In the genomic region with DNA sequence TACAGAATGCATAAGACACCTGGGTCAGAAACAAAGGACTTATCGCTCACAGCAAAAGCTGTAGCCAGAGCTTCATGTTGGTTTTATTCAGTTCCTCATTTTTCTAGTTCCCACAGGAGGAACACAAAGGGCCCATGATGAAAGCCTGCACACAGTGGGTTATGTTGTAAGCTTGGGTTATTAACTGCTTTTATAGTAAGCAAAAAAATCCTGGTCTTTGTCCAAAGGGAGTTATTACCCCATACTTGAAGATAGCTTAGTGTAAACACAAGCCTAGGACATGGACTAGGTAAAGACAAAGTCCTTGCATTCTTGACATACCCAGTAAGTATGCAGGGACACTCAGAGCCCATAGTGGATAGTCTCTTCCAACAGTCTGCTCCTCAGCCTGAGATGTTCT, we compare ENCODE assay signal across 15 cellular contexts. TPM values are rescaled to one million over a fixed set of nuclear protein-coding genes. Genes with fewer than 3 reads are reported as not detected.
DNase-seq lines count a peak whose midpoint lies in the region; ATAC-seq lines count a peak whose summit lies in the region.
"Had no signal": no experiment of that assay in that cellular context is flagged by ENCODE, and none has a peak within 500 bp of the region (broad histone marks: within the 10 kb centered on the region; RNA-seq: fewer than 3 reads in every experiment).

No MANE protein-coding gene starts in this region.

- ATAC-seq in esophagus mucosa (peak; percentile 29), HG02759 (IDR thresholded peaks at IDR 0.05; ENCODE audit: unreplicated experiment) (no peak), GM18498 (IDR thresholded peaks at IDR 0.05; ENCODE audit: unreplicated experiment) (no peak)
- ATAC-seq: gastrocnemius medialis, WTC11 had no signal

- DNase-seq in GM04504 (ENCODE audit: low read depth) = peak; percentile 70
- DNase-seq in NCI-H226 = peak; percentile 45
- peak; percentile 57 for DNase-seq in renal cortical epithelial cell (ENCODE audit: low read depth)
- DNase-seq in hepatic stellate cell (ENCODE audit: low spot score) = no peak
- no peak for DNase-seq in T-helper 9 cell
- DNase-seq: activated CD8-positive, alpha-beta memory T cell treated with anti-CD3 and anti-CD28 coated beads, Interleukin-2, amount 50 U/mL, for 4 hours; gastrocnemius medialis; H7; kidney glomerular epithelial cell; NCI-H1436; NCI-H510A had no signal

RNA-seq across cellular contexts. Expression of gene BBS12, which starts 11.7 kb away (rescaled TPM):
- total RNA-seq in esophagus mucosa (1.00 TPM), renal cortical epithelial cell (12.7 and 19.5 TPM in 2 replicates)

Comparison
In these comparisons a context has a peak if more than half of its experiments do, and no peak if none do; other contexts are left out.
1. DNase-seq: peak in GM04504 (single experiment), NCI-H226 (single experiment) and renal cortical epithelial cell (single experiment); none in hepatic stellate cell (single experiment) and T-helper 9 cell (single experiment).